In genomic region chr15:101310508-101310907, GRCh38 we compare ENCODE assay signal across 15 cellular contexts. TPM values are rescaled to one million over a fixed set of nuclear protein-coding genes. Genes with fewer than 3 reads are reported as not detected.
A peak's percentile ranks its signal among the peaks of the same experiment; 100 is the strongest.
DNase-seq lines count a peak whose midpoint lies in the region; ATAC-seq and TF ChIP-seq lines count a peak whose summit lies in the region.
"Had no signal": no experiment of that assay in that cellular context is flagged by ENCODE, and none has a peak within 500 bp of the region (broad histone marks: within the 10 kb centered on the region; RNA-seq: fewer than 3 reads in every experiment).

No MANE protein-coding gene starts in this region.

- TF ChIP-seq POLR2A in heart left ventricle (IDR thresholded peaks at IDR 0.05) (no peak), spleen (IDR thresholded peaks at IDR 0.05) (no peak)

- H3K9me3 Mint-ChIP-seq in activated B cell treated with CpG ODN at 0.5 μM for 24 hours, result no peaks in the 10 kb centered on the region
- H3K9me3 Mint-ChIP-seq: CD8-positive, alpha-beta T cell had no signal

- DNase-seq in Right ventricle myocardium superior, result peak; percentile 24
- DNase-seq in heart left ventricle, result no peak
- DNase-seq in activated B cell treated with CpG ODN at 0.5 μM for 24 hours, result peak; percentile 10
- peak; percentile 71 for DNase-seq in mesenteric fat pad (ENCODE audit: low spot score)
- peak; percentile 63 for DNase-seq in spleen
- no peak for DNase-seq in BE2C
- DNase-seq in cortex of kidney (lab: John Stamatoyannopoulos, UW), result no peak
- DNase-seq in T-helper 1 cell, result no peak
- DNase-seq: CD8-positive, alpha-beta T cell; COR-L47; GF-D8; GM23248 had no signal

- CTCF ChIA-PET in activated B cell treated with CpG ODN at 0.5 μM for 24 hours (lab: Charles Lee), result no interaction called here

- H3K27ac Mint-ChIP-seq in activated B cell treated with CpG ODN at 0.5 μM for 24 hours, result no peak overlapping the region
- H3K27ac Mint-ChIP-seq: B cell; CD8-positive, alpha-beta T cell had no signal

- peaks cover 2% of the 10 kb centered on the region for H3K27me3 Mint-ChIP-seq in activated B cell treated with CpG ODN at 0.5 μM for 24 hours

- TF ChIP-seq CTCF in heart left ventricle (IDR thresholded peaks at IDR 0.05) (no peak), activated B cell treated with CpG ODN at 0.5 μM for 24 hours (IDR thresholded peaks at IDR 0.05) (no peak), spleen (IDR thresholded peaks at IDR 0.05 in 8 of 11, conservative IDR thresholded peaks at IDR 0.05 in 3 of 11) (no peak), BE2C (IDR thresholded peaks at IDR 0.05; ENCODE audit: low read depth, low read length) (no peak)

- no peaks in the 10 kb centered on the region for H3K4me1 ChIP-seq in heart left ventricle
- H3K4me1 ChIP-seq in spleen, result no peaks in the 10 kb centered on the region
- H3K4me1 ChIP-seq in BE2C, result no peaks in the 10 kb centered on the region

- ATAC-seq in Right ventricle myocardium superior (ENCODE audit: poor library complexity) (no peak), heart left ventricle (no peak), activated B cell treated with CpG ODN at 0.5 μM for 24 hours (ENCODE audit: low read depth) (no peak)
- ATAC-seq: CD8-positive, alpha-beta T cell; HCT116 had no signal

- H3K27ac ChIP-seq in heart left ventricle (no peak overlapping the region), spleen (no peak overlapping the region)
- H3K27ac ChIP-seq: C4-2B, GM23248 had no signal

- no peaks in the 10 kb centered on the region for H3K4me1 Mint-ChIP-seq in activated B cell treated with CpG ODN at 0.5 μM for 24 hours
- H3K4me1 Mint-ChIP-seq: B cell had no signal

- H3K4me3 ChIP-seq in heart left ventricle (no peak overlapping the region), spleen (no peak overlapping the region), BE2C (ENCODE audit: low read depth, low read length) (no peak overlapping the region)
- H3K4me3 ChIP-seq: GM23248 had no signal

- 83 to 94% (median 93%) methylated on average over 7 of the region's 7 CpGs for WGBS in heart left ventricle, 4 donors
- WGBS in spleen, 5 donors, result 84 to 95% (median 92%) methylated on average over 7 of the region's 7 CpGs

- POLR2A ChIA-PET in activated B cell treated with CpG ODN at 0.5 μM for 24 hours (lab: Charles Lee), result no interaction called here

- H3K27me3 ChIP-seq in heart left ventricle (peaks cover 0 to 7% (median 0%) of the 10 kb centered on the region in 9 donors), spleen (replicated peaks in 1 of 7) (peaks cover 0 to 4% (median 0%) of the 10 kb centered on the region in 7 donors), BE2C (no peaks in the 10 kb centered on the region)

- H3K36me3 ChIP-seq in heart left ventricle (peaks cover 0 to 14% (median 0%) of the 10 kb centered on the region in 9 donors), spleen (peaks cover 0 to 83% (median 9%) of the 10 kb centered on the region in 6 donors), BE2C (no peaks in the 10 kb centered on the region)

- H3K9me3 ChIP-seq in heart left ventricle (no peaks in the 10 kb centered on the region), spleen (no peaks in the 10 kb centered on the region), BE2C (no peaks in the 10 kb centered on the region)

- no peaks in the 10 kb centered on the region for H3K36me3 Mint-ChIP-seq in activated B cell treated with CpG ODN at 0.5 μM for 24 hours (ENCODE audit: low read depth)
- H3K36me3 Mint-ChIP-seq: CD8-positive, alpha-beta T cell had no signal

- intact Hi-C loops in Right ventricle myocardium superior (cut with DNase I) (no loop called here), heart left ventricle (cut with DNase I) (loop anchor here in 1 of 10 donors (10.0 kb wide), 1 partner anchor 114 kb away; no protein-coding TSS in a partner anchor), activated B cell treated with CpG ODN at 0.5 μM for 24 hours (cut with micrococcal nuclease) (no loop called here), spleen (cut with DNase I; ENCODE audit: low total_unique reads) (no loop called here)

- no peak overlapping the region for H3K4me3 Mint-ChIP-seq in activated B cell treated with CpG ODN at 0.5 μM for 24 hours
- H3K4me3 Mint-ChIP-seq: B cell; CD8-positive, alpha-beta T cell had no signal

RNA-seq across cellular contexts. Expression of gene SNRPA1, which starts 15.5 kb away (rescaled TPM):
- total RNA-seq in Right ventricle myocardium superior (27.9 TPM), heart left ventricle (10 to 100 TPM; 17.6 to 44.3 (median 28.6) TPM), activated B cell treated with CpG ODN at 0.5 μM for 24 hours (119 and 122 TPM in 2 replicates), mesenteric fat pad (40.8 TPM), spleen (10 to 100 TPM; 56.2 to 85.4 (median 68.8) TPM)
- polyA plus RNA-seq in heart left ventricle (10 to 100 TPM; 30.2 to 57.8 TPM), spleen (10 to 100 TPM; 74.6 to 75.1 (median 74.7) TPM)
- 255 TPM for polyA plus RNA-seq in BE2C (2012; ENCODE audit: insufficient read depth, insufficient read length, low read depth)

RNA-seq across cellular contexts. Expression of gene SELENOS, which starts 33.2 kb away (rescaled TPM):
- 41.1 TPM for total RNA-seq in Right ventricle myocardium superior
- total RNA-seq in heart left ventricle, result 10 to 100 TPM; 38.7 to 72.4 (median 47.5) TPM
- polyA plus RNA-seq in heart left ventricle, result 100 to 1,000 TPM in 1 of 2 donors, 10 to 100 TPM in 1; 52.5 to 209 TPM
- total RNA-seq in activated B cell treated with CpG ODN at 0.5 μM for 24 hours, result 23.7 and 24.5 TPM in 2 replicates
- 87.2 TPM for total RNA-seq in mesenteric fat pad
- total RNA-seq in spleen, result 100 to 1,000 TPM in 1 of 7 donors, 10 to 100 TPM in 6; 47.3 to 109 (median 63.8) TPM
- polyA plus RNA-seq in spleen, result 10 to 100 TPM; 25.7 to 41.1 (median 39.7) TPM
- 83.3 TPM for polyA plus RNA-seq in BE2C (2012; ENCODE audit: insufficient read depth, insufficient read length, low read depth)

RNA-seq across cellular contexts. Expression of gene CHSY1, which starts 58.7 kb away (rescaled TPM):
- total RNA-seq in Right ventricle myocardium superior, result 12.7 TPM
- total RNA-seq in heart left ventricle, result 10 to 100 TPM in 7 of 9 donors, 1 to 10 TPM in 2; 8.7 to 41.3 (median 11.1) TPM
- 1 to 10 TPM; 5.6 to 8.7 TPM for polyA plus RNA-seq in heart left ventricle
- 16.5 and 20.4 TPM in 2 replicates for total RNA-seq in activated B cell treated with CpG ODN at 0.5 μM for 24 hours
- 53.5 TPM for total RNA-seq in mesenteric fat pad
- total RNA-seq in spleen, result 10 to 100 TPM; 50.2 to 99.5 (median 55.9) TPM
- polyA plus RNA-seq in spleen, result 1 to 10 TPM; 6.8 to 9.2 (median 8.3) TPM
- polyA plus RNA-seq in BE2C (2012; ENCODE audit: insufficient read depth, insufficient read length, low read depth), result 51.3 TPM

Comparison
In these comparisons a context has a peak if more than half of its experiments do, and no peak if none do; other contexts are left out.
1. DNase-seq: peak in Right ventricle myocardium superior (single experiment), activated B cell treated with CpG ODN at 0.5 μM for 24 hours (single experiment), mesenteric fat pad (single experiment) and spleen (single experiment); none in heart left ventricle (0 of 5), BE2C (single experiment), cortex of kidney (single experiment) and T-helper 1 cell (0 of 5).